In genomic region chr11:112513417-112513816, GRCh38 we compare ENCODE assay signal across 20 cellular contexts.
"Had no signal": no experiment of that assay in that cellular context is flagged by ENCODE, and none has a peak within 500 bp of the region (broad histone marks: within the 10 kb centered on the region; RNA-seq: fewer than 3 reads in every experiment).

No MANE protein-coding gene starts in this region.

- H3K27me3 ChIP-seq: hepatocyte, right atrium auricular region, sigmoid colon, stomach, thyroid gland had no signal

- H3K9me3 ChIP-seq: left ventricle myocardium inferior, lower lobe of right lung, right atrium auricular region, sigmoid colon, stomach, thyroid gland had no signal

- H3K79me2 ChIP-seq: hepatocyte, parathyroid adenoma had no signal

- H3K9ac ChIP-seq: parathyroid adenoma had no signal

- H3K36me3 ChIP-seq: left ventricle myocardium inferior, lower lobe of right lung, right atrium auricular region, sigmoid colon, stomach, thyroid gland had no signal

- H3K4me3 Mint-ChIP-seq: effector memory CD8-positive, alpha-beta T cell; memory B cell; mesothelial cell of epicardium; natural killer cell; type B pancreatic cell had no signal

- H3K4me1 Mint-ChIP-seq: memory B cell had no signal

- DNase-seq: effector memory CD8-positive, alpha-beta T cell; foreskin keratinocyte; kidney; left cardiac atrium; left ventricle myocardium inferior; lower lobe of right lung; natural killer cell; sigmoid colon; stimulated activated CD4-positive, alpha-beta T cell treated with anti-CD3 and anti-CD28 coated beads, Interleukin-2, amount 100 ng/mL, for 24 hours; stimulated activated CD4-positive, alpha-beta T cell treated with anti-CD3 and anti-CD28 coated beads, Interleukin-4, amount 100 ng/mL, for 4 hours; stimulated activated naive CD4-positive, alpha-beta T cell; stomach; thyroid gland had no signal

- H3K4me2 ChIP-seq: hepatocyte had no signal

- ATAC-seq: effector memory CD8-positive, alpha-beta T cell; foreskin keratinocyte; left cardiac atrium; lower lobe of right lung; natural killer cell had no signal

- H3K27ac ChIP-seq: foreskin keratinocyte, hepatocyte, left ventricle myocardium inferior, lower lobe of right lung, parathyroid adenoma, right atrium auricular region, sigmoid colon, skin epidermis, stomach, thyroid gland had no signal

- H3K4me3 ChIP-seq: hepatocyte, left ventricle myocardium inferior, lower lobe of right lung, right atrium auricular region, sigmoid colon, skin epidermis, stomach, thyroid gland had no signal

- H2AFZ ChIP-seq: hepatocyte, parathyroid adenoma had no signal

- H3K36me3 Mint-ChIP-seq: memory B cell, mesothelial cell of epicardium, natural killer cell, type B pancreatic cell had no signal

- H3K4me1 ChIP-seq: foreskin keratinocyte, left ventricle myocardium inferior, lower lobe of right lung, parathyroid adenoma, right atrium auricular region, sigmoid colon, stomach, thyroid gland had no signal

- H3K27ac Mint-ChIP-seq: effector memory CD8-positive, alpha-beta T cell; memory B cell; mesothelial cell of epicardium; natural killer cell; type B pancreatic cell had no signal

- H3K9me3 Mint-ChIP-seq: effector memory CD8-positive, alpha-beta T cell; mesothelial cell of epicardium; natural killer cell; type B pancreatic cell had no signal
